8 cellular contexts compared by ENCODE assay signal in the genomic region with DNA sequence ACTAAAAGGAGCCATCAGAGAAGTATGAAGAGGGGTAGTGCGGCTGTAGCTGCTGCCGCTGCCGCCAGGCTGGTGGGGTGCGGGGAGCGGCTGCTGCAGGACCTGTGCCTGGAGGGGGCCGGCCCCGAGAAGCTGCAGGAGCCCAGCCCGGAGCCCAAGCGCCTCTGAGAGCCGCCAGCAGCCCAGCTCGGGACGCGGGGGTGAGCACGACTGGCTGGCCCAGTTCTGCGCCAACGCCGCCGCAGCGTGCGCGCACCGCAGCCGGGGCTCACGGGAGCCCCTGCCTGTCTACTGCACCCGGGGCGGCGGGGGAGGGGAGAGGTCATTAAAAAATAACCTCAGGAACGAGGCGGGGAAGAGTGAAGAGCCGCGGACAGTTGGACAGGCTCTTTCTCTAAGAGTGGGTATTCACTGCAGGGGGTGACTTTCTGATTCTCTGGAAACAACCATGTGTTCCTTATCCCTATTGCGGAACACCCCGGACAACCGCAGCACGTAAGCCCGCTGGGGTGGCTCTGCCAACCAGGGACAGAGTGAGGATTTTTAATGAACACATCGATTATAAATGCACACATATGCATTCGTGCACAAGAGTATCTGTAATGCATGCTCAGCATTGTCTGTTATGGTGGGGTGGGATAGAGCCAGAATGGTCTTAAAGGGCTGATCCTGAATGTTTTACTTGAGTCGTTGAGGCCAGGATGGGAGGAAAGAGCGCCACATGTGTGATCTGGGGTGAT. TPM values are rescaled to one million over a fixed set of nuclear protein-coding genes. Genes with fewer than 3 reads are reported as not detected.
DNase-seq lines count a peak whose midpoint lies in the region; ATAC-seq and TF ChIP-seq lines count a peak whose summit lies in the region.

No MANE protein-coding gene starts in this region.

- no peaks in the 10 kb centered on the region for H3K79me2 ChIP-seq in mammary epithelial cell (ENCODE audit: insufficient read depth, low read length)

- intact Hi-C loops in mammary epithelial cell (cut with micrococcal nuclease) = no loop called here

- H3K36me3 ChIP-seq in GM06990 (ENCODE audit: control insufficient read depth, insufficient read depth, low read length) = no peaks in the 10 kb centered on the region
- H3K36me3 ChIP-seq in mammary epithelial cell (ENCODE audit: insufficient read depth, low read length) = no peaks in the 10 kb centered on the region

- H3K9ac ChIP-seq in mammary epithelial cell (ENCODE audit: insufficient read depth, low read length) = no peak overlapping the region

- H3K27ac ChIP-seq in mammary epithelial cell (ENCODE audit: insufficient read depth, low read depth, low read length) = no peak overlapping the region

- peak overlapping the region; percentile 20 for H2AFZ ChIP-seq in mammary epithelial cell (ENCODE audit: low read depth, low read length)

- H3K4me3 ChIP-seq in GM06990 (replicated peaks; ENCODE audit: low read depth, low read length) (no peak overlapping the region), mammary epithelial cell (replicated peaks in 1 of 3; ENCODE audit: insufficient read depth in 1 of 3, low read depth in 2 of 3, low read length in 3 of 3) (peak overlapping the region; percentile 5 to 34 (median 14))

- no peak for TF ChIP-seq CTCF in GM06990 (IDR thresholded peaks at IDR 0.05; ENCODE audit: insufficient read depth, low read length, poor library complexity, severe bottlenecking)
- no peak for TF ChIP-seq CTCF in mammary epithelial cell (conservative IDR thresholded peaks at IDR 0.05 in 1 of 2, IDR thresholded peaks at IDR 0.05 in 1 of 2; ENCODE audit: extremely low read depth in 1 of 2, insufficient read depth in 1 of 2, low read depth in 1 of 2, low read length in 2 of 2)

- in situ Hi-C loops in mammary epithelial cell (cut with MboI; ENCODE audit: low sequenced_read_pairs in 2 of 2) = no loop called here

- dilution Hi-C loops in mammary epithelial cell (cut with HindIII; ENCODE audit: low sequenced_read_pairs) = no loop called here

- peak overlapping the region; percentile 64 for H3K4me2 ChIP-seq in mammary epithelial cell (ENCODE audit: insufficient read depth, low read depth, low read length)

- H3K9me3 ChIP-seq in mammary epithelial cell (replicated peaks; ENCODE audit: insufficient read depth, low read length) = no peaks in the 10 kb centered on the region

- ATAC-seq in GM21528 (IDR thresholded peaks at IDR 0.05; ENCODE audit: low FRiP score, unreplicated experiment) (peak; percentile 46), left lobe of liver (peak; percentile 86), GM18858 (IDR thresholded peaks at IDR 0.05; ENCODE audit: unreplicated experiment) (no peak)

- DNase-seq in GM06990 (ENCODE audit: extremely low read depth, insufficient read length) (peak; percentile 7), NCI-H1092 treated with DMSO at 0.1 percent for 48 hours (lab: John Stamatoyannopoulos, UW) (peak; percentile 69), mammary epithelial cell (no peak), left lobe of liver (ENCODE audit: low spot score) (peak; percentile 82), T1000 (lab: John Stamatoyannopoulos, UW) (no peak)
- DNase-seq in stimulated activated CD4-positive, alpha-beta T cell treated with anti-CD3 and anti-CD28 coated beads, Interleukin-4, amount 100 ng/mL, for 1 hour = peak; percentile 13

- H3K4me1 ChIP-seq in mammary epithelial cell (ENCODE audit: insufficient read depth, low read length) = no peaks in the 10 kb centered on the region

- WGBS in mammary epithelial cell (ENCODE audit: low coverage, missing lambda C conversion rate) = 6% methylated on average over 25 of the region's 40 CpGs

- H4K20me1 ChIP-seq in mammary epithelial cell (ENCODE audit: insufficient read depth, low read length) = no peaks in the 10 kb centered on the region

- BruUV-seq in mammary epithelial cell (replicated peaks; lab: Mats Ljungman, UMichigan) = no TSS peak

- CTCF ChIA-PET in mammary epithelial cell (lab: Charles Lee; ENCODE audit: low non-redundant PET) = interaction anchor here (0.7 kb wide), 1 partner anchor 118 kb away, joined by 8 read pairs; no protein-coding TSS in a partner anchor

- H3K27me3 ChIP-seq in GM06990 (replicated peaks; ENCODE audit: control insufficient read depth, insufficient read depth, low read length) = no peaks in the 10 kb centered on the region
- H3K27me3 ChIP-seq in mammary epithelial cell (ENCODE audit: insufficient read depth, low read length) = peaks cover 21% of the 10 kb centered on the region

RNA-seq across cellular contexts. Expression of a gene that starts 0.5 kb away (rescaled TPM):
- total RNA-seq in mammary epithelial cell (1 to 10 TPM; 1.3 to 1.4 TPM), left lobe of liver (34.2 TPM)
- 0.92 TPM for polyA plus RNA-seq in mammary epithelial cell
- not detected for polyA minus RNA-seq in mammary epithelial cell

RNA-seq across cellular contexts. Expression of a gene that starts 41.2 kb away (rescaled TPM):
- 10 to 100 TPM in 1 of 2 donors, 1 to 10 TPM in 1; 9.9 to 14.3 TPM for total RNA-seq in mammary epithelial cell
- 4.7 TPM for polyA plus RNA-seq in mammary epithelial cell
- 5.1 TPM for polyA minus RNA-seq in mammary epithelial cell
- 4.3 TPM for total RNA-seq in left lobe of liver

Comparison
In these comparisons a context has a peak if more than half of its experiments do, and no peak if none do; other contexts are left out.
1. DNase-seq: peak in GM06990 (single experiment), NCI-H1092 treated with DMSO at 0.1 percent for 48 hours (single experiment), left lobe of liver (single experiment) and stimulated activated CD4-positive, alpha-beta T cell treated with anti-CD3 and anti-CD28 coated beads, Interleukin-4, amount 100 ng/mL, for 1 hour (single experiment); none in mammary epithelial cell (single experiment) and T1000 (single experiment).
2. RNA of a gene that starts 0.5 kb away (total RNA-seq): 34.2 TPM in left lobe of liver (single experiment); 1.3 to 1.4 TPM in mammary epithelial cell; every median in the first group is over 10 times any median in the second.